ENCODE assay signal across 8 cellular contexts in genomic region chr10:132942101-132942739, GRCh38. TPM values are rescaled to one million over a fixed set of nuclear protein-coding genes. Genes with fewer than 3 reads are reported as not detected.
DNase-seq lines count a peak whose midpoint lies in the region; FAIRE-seq and TF ChIP-seq lines count a peak whose summit lies in the region.

Gene CFAP46 (minus strand): TSS chr10:132942570. CDS start chr10:132942484, 86 bp downstream.

- peak within 1 kb of the TSS; percentile 8 for H3K27ac Mint-ChIP-seq in astrocyte (ENCODE audit: unreplicated experiment)

- no peaks in the 10 kb centered on the region for H3K36me3 ChIP-seq in astrocyte (ENCODE audit: insufficient read depth, low read length)
- H3K36me3 ChIP-seq in iPS DF 6.9 (ENCODE audit: control insufficient read depth, insufficient read depth, low read length), result no peaks in the 10 kb centered on the region

- no peak within 1 kb of the TSS for H3K27ac ChIP-seq in astrocyte (ENCODE audit: low read depth, low read length)
- no peak within 1 kb of the TSS for H3K27ac ChIP-seq in iPS DF 6.9 (ENCODE audit: low read length)

- H3K9me3 ChIP-seq in astrocyte (ENCODE audit: insufficient read depth, low read depth, low read length), result no peaks in the 10 kb centered on the region
- H3K9me3 ChIP-seq in iPS DF 6.9 (ENCODE audit: control insufficient read depth, insufficient read depth, low read length), result no peaks in the 10 kb centered on the region

- FAIRE-seq in astrocyte (lab: Jason Lieb, UNC), result no peak

- no peaks in the 10 kb centered on the region for H4K20me1 ChIP-seq in astrocyte (ENCODE audit: insufficient read depth, low read length)

- H3K4me3 Mint-ChIP-seq in astrocyte (ENCODE audit: unreplicated experiment), result peak within 1 kb of the TSS; percentile 86

- H3K9me3 Mint-ChIP-seq in astrocyte (ENCODE audit: unreplicated experiment), result no peaks in the 10 kb centered on the region

- TF ChIP-seq CTCF in AG10803 (conservative IDR thresholded peaks at IDR 0.05; ENCODE audit: low read length) (no peak), HFF-Myc (IDR thresholded peaks at IDR 0.05; ENCODE audit: low read depth, low read length, missing control alignments) (no peak), astrocyte (IDR thresholded peaks at IDR 0.05; ENCODE audit: insufficient read depth, low read depth, low read length) (no peak)

- H3K27me3 ChIP-seq in astrocyte (ENCODE audit: insufficient read depth, low read length) (no peaks in the 10 kb centered on the region), iPS DF 6.9 (ENCODE audit: control insufficient read depth, insufficient read depth, low read length) (no peaks in the 10 kb centered on the region)

- no peaks in the 10 kb centered on the region for H3K36me3 Mint-ChIP-seq in astrocyte (ENCODE audit: low read depth, unreplicated experiment)

- peak within 1 kb of the TSS; percentile 67 for H2AFZ ChIP-seq in astrocyte (ENCODE audit: low read depth, low read length)

- peak within 1 kb of the TSS; percentile 52 for H3K9ac ChIP-seq in astrocyte (ENCODE audit: low read length)

- DNase-seq in AG10803 (ENCODE audit: low read depth), result peak; percentile 17
- DNase-seq in HFF-Myc (ENCODE audit: extremely low read depth, low read depth), result no peak
- DNase-seq in astrocyte (ENCODE audit: low read depth), result peak; percentile 42
- no peak for DNase-seq in iPS DF 6.9 (ENCODE audit: low read depth, low spot score)
- peak; percentile 11 for DNase-seq in renal cortical epithelial cell (ENCODE audit: low read depth)
- no peak for DNase-seq in SW 1271 (lab: John Stamatoyannopoulos, UW)
- DNase-seq in central memory CD4-positive, alpha-beta T cell, result no peak
- no peak for DNase-seq in NCI-H526 treated with DMSO at 0.1 percent for 48 hours (lab: John Stamatoyannopoulos, UW)

- H3K27me3 Mint-ChIP-seq in astrocyte (ENCODE audit: low read depth, unreplicated experiment), result peaks cover 28% of the 10 kb centered on the region

- no peaks in the 10 kb centered on the region for H3K79me2 ChIP-seq in astrocyte (ENCODE audit: insufficient read depth, low read length)

- H3K4me1 ChIP-seq in astrocyte (ENCODE audit: insufficient read depth, low read length), result no peaks in the 10 kb centered on the region
- H3K4me1 ChIP-seq in iPS DF 6.9 (ENCODE audit: control insufficient read depth, insufficient read depth, low read length), result peaks cover 1% of the 10 kb centered on the region; the same call in 1 of the 2 replicates

- H3K4me1 Mint-ChIP-seq in astrocyte (ENCODE audit: low read depth, unreplicated experiment), result no peaks in the 10 kb centered on the region

- H3K4me3 ChIP-seq in AG10803 (ENCODE audit: low read length) (peak within 1 kb of the TSS; percentile 49), HFF-Myc (replicated peaks; ENCODE audit: low read depth, low read length) (peak within 1 kb of the TSS; percentile 48), astrocyte (ENCODE audit: insufficient read depth, low read depth, low read length) (peak within 1 kb of the TSS; percentile 55), iPS DF 6.9 (ENCODE audit: low read length) (peak within 1 kb of the TSS; percentile 28; the same call in 1 of the 2 replicates)

- H3K4me2 ChIP-seq in astrocyte (ENCODE audit: low read length), result peak within 1 kb of the TSS; percentile 86

- no CpG with 5 or more reads among the region's 68 CpGs for WGBS in iPS DF 6.9 (ENCODE audit: insufficient coverage, insufficient read length)

RNA-seq across cellular contexts. Expression of gene CFAP46, which starts in this region (rescaled TPM):
- 1.3 and 1.5 TPM in 2 replicates for total RNA-seq in astrocyte
- 2.4 and 6.1 TPM in 2 replicates for total RNA-seq in renal cortical epithelial cell

Comparison
In these comparisons a context has a peak if more than half of its experiments do, and no peak if none do; other contexts are left out.
1. DNase-seq: peak in AG10803 (single experiment), astrocyte (single experiment) and renal cortical epithelial cell (single experiment); none in HFF-Myc (single experiment), iPS DF 6.9 (single experiment), SW 1271 (0 of 2), central memory CD4-positive, alpha-beta T cell (single experiment) and NCI-H526 treated with DMSO at 0.1 percent for 48 hours (single experiment).
2. Peak in every context shown above with its lines, with median percentiles within 50 percentile points of each other: H3K4me3 ChIP-seq.